ENCODE assay signal across 16 cellular contexts in the genomic region with DNA sequence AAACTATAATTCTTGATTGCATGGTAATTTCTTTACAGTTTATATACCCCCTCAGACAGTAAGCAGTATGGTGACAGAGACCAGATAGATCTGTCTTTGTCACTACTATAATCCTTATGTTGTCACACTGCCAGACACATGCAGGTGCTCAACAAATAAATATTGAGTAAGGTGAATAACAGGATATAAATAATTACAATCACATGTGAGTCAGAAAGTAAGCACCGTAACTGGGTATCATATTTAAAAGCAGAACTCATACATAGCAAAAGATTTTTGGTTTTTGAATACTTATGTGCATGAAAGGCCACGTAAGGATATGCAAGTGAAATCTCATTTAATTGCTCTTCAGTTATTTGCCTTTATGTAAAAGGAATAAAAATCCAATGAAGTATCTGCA. TPM values are rescaled to one million over a fixed set of nuclear protein-coding genes. Genes with fewer than 3 reads are reported as not detected.
DNase-seq lines count a peak whose midpoint lies in the region; ATAC-seq, FAIRE-seq and TF ChIP-seq lines count a peak whose summit lies in the region.
"Had no signal": no experiment of that assay in that cellular context is flagged by ENCODE, and none has a peak within 500 bp of the region (broad histone marks: within the 10 kb centered on the region; RNA-seq: fewer than 3 reads in every experiment).

No MANE protein-coding gene starts in this region.

- H3F3A ChIP-seq in DOHH2 (ENCODE audit: control insufficient read depth, insufficient read depth) = no peaks in the 10 kb centered on the region; the same call in 1 of the 2 replicates

- no peak for FAIRE-seq in bronchial epithelial cell (lab: Jason Lieb, UNC)
- FAIRE-seq: A549, D721Med, H1, HepG2, HTR-8/SVneo had no signal

- no peak for TF ChIP-seq CTCF in DOHH2 (IDR thresholded peaks at IDR 0.05; ENCODE audit: low read depth, low read length, poor library complexity, severe bottlenecking)
- no peak for TF ChIP-seq CTCF in bronchial epithelial cell (IDR thresholded peaks at IDR 0.05; ENCODE audit: insufficient read depth, low read length, severe bottlenecking)

- peaks cover 59% of the 10 kb centered on the region for H3K4me1 ChIP-seq in DOHH2 (ENCODE audit: control insufficient read depth, low read length)
- H3K4me1 ChIP-seq: A549, BE2C, HAP-1 had no signal

- H3K27ac ChIP-seq in DOHH2 (ENCODE audit: low read depth, low read length) = peak overlapping the region; percentile 42
- H3K27ac ChIP-seq: A549, C4-2B had no signal

- H3K4me2 ChIP-seq in DOHH2 (ENCODE audit: low read length) = peak overlapping the region; percentile 29
- H3K4me2 ChIP-seq: A549 had no signal

- H3K9me3 ChIP-seq in DOHH2 (ENCODE audit: control insufficient read depth, insufficient read depth, low read length) = no peaks in the 10 kb centered on the region
- H3K9me3 ChIP-seq: A549, BE2C, HAP-1 had no signal

- no peak overlapping the region for H3K4me3 ChIP-seq in DOHH2 (ENCODE audit: low read length)
- H3K4me3 ChIP-seq in bronchial epithelial cell (ENCODE audit: low read depth, low read length) = no peak overlapping the region
- H3K4me3 ChIP-seq: A549, HAP-1 had no signal

- H4K20me1 ChIP-seq in DOHH2 (ENCODE audit: control insufficient read depth, insufficient read depth, low read depth, low read length) = no peaks in the 10 kb centered on the region

- intact Hi-C loops in left colon (cut with DNase I, micrococcal nuclease) = no loop called here

- no peaks in the 10 kb centered on the region for H3K9me2 ChIP-seq in DOHH2 (replicated peaks; ENCODE audit: control insufficient read depth, low read length)

- peak; percentile 64 for DNase-seq in DMS53 (lab: John Stamatoyannopoulos, UW)
- DNase-seq in NCI-H774 (lab: John Stamatoyannopoulos, UW) = peak; percentile 16
- peak; percentile 41 for DNase-seq in bronchial epithelial cell (ENCODE audit: low read depth)
- no peak for DNase-seq in HuH-7.5 (ENCODE audit: low spot score)
- no peak for DNase-seq in left colon
- DNase-seq: BE2C; CD4-positive, alpha-beta memory T cell; DMS153 had no signal

- H3K36me3 ChIP-seq in DOHH2 (ENCODE audit: control insufficient read depth, low read length) (no peaks in the 10 kb centered on the region), bronchial epithelial cell (ENCODE audit: control insufficient read depth, insufficient read depth, low read length) (no peaks in the 10 kb centered on the region)
- H3K36me3 ChIP-seq: BE2C, HAP-1 had no signal

- no peaks in the 10 kb centered on the region for H3K79me2 ChIP-seq in DOHH2 (ENCODE audit: control insufficient read depth, low read length)

- H3K27me3 ChIP-seq in DOHH2 (ENCODE audit: control insufficient read depth, low read length) = no peaks in the 10 kb centered on the region
- peaks cover 18% of the 10 kb centered on the region for H3K27me3 ChIP-seq in bronchial epithelial cell (ENCODE audit: control insufficient read depth, insufficient read depth, low read length)
- H3K27me3 ChIP-seq: BE2C had no signal

- no peak for ATAC-seq in left colon
- ATAC-seq: A549, HepG2 had no signal

RNA-seq across cellular contexts. Expression of gene CNBD2, which starts 17.4 kb away (rescaled TPM):
- 1.5 and 1.8 TPM in 2 replicates for total RNA-seq in bronchial epithelial cell
- total RNA-seq in left colon = 1 to 10 TPM; 3.7 to 4.4 TPM

RNA-seq across cellular contexts. Expression of gene SCAND1, which starts 31.5 kb away (rescaled TPM):
- 31.9 and 34.3 TPM in 2 replicates for total RNA-seq in bronchial epithelial cell
- total RNA-seq in left colon = 10 to 100 TPM; 88.7 to 92.7 TPM

Comparison
In these comparisons a context has a peak if more than half of its experiments do, and no peak if none do; other contexts are left out.
1. DNase-seq: peak in DMS53 (single experiment), NCI-H774 (single experiment) and bronchial epithelial cell (single experiment); none in HuH-7.5 (single experiment) and left colon (0 of 2).